ENCODE assay signal across 7 cellular contexts in genomic region chr3:440826-441225, GRCh38.
"Had no signal": no experiment of that assay in that cellular context is flagged by ENCODE, and none has a peak within 500 bp of the region (broad histone marks: within the 10 kb centered on the region; RNA-seq: fewer than 3 reads in every experiment).

No MANE protein-coding gene starts in this region.

- FAIRE-seq: H1, H54, HepG2 had no signal

- DNase-seq: H9, HCEC 1CT had no signal

- ATAC-seq: GM23338, HepG2 had no signal

- H3K27ac ChIP-seq: HL-60 had no signal

- H3K4me3 ChIP-seq: GM23338 had no signal
